8 cellular contexts compared by ENCODE assay signal in genomic region chr4:78057600-78058560, GRCh38. TPM values are rescaled to one million over a fixed set of nuclear protein-coding genes. Genes with fewer than 3 reads are reported as not detected.
DNase-seq lines count a peak whose midpoint lies in the region; ATAC-seq and TF ChIP-seq lines count a peak whose summit lies in the region.

No MANE protein-coding gene starts in this region.

- H3K9me3 ChIP-seq in colonic mucosa, result no peaks in the 10 kb centered on the region

- H3K27me3 ChIP-seq in colonic mucosa, result no peaks in the 10 kb centered on the region

- no peak for TF ChIP-seq CTCF in colonic mucosa (IDR thresholded peaks at IDR 0.05)

- H3K9ac ChIP-seq in colonic mucosa (ENCODE audit: low read depth in 2 of 2, low read length in 2 of 2), result peak overlapping the region; percentile 32 to 62

- DNase-seq in EH (ENCODE audit: low read depth) (peak; percentile 50), colonic mucosa (peak; percentile 61), left colon (peak; percentile 38 to 48), DMS114 treated with DMSO at 0.1 percent for 48 hours (lab: John Stamatoyannopoulos, UW; ENCODE audit: unreplicated experiment) (no peak)
- DNase-seq in stimulated activated CD4-positive, alpha-beta T cell treated with anti-CD3 and anti-CD28 coated beads, Interleukin-1b, Interleukin-23, amount 100 ng/mL, for 48 hours, result peak; percentile 40

- peak overlapping the region; percentile 47 for H3K4me3 ChIP-seq in colonic mucosa

- H3K27ac ChIP-seq in colonic mucosa, result no peak overlapping the region

- H3K4me1 ChIP-seq in colonic mucosa, result no peaks in the 10 kb centered on the region

- H3K36me3 ChIP-seq in colonic mucosa, result no peaks in the 10 kb centered on the region

- ATAC-seq in HG02759 (IDR thresholded peaks at IDR 0.05; ENCODE audit: unreplicated experiment) (peak; percentile 29), SK-N-SH treated with all-trans-retinoic acid at 6 μM for 48 hours (peak; percentile 40), left colon (peak; percentile 42), GM18873 (IDR thresholded peaks at IDR 0.05; ENCODE audit: low FRiP score, unreplicated experiment) (no peak)

- intact Hi-C loops in colonic mucosa (cut with DNase I) (no loop called here), left colon (cut with DNase I, micrococcal nuclease) (loop anchor here in 1 of 2 donors (10.0 kb wide), 1 partner anchor 457 kb away; no protein-coding TSS in a partner anchor)

TF ChIP-seq in SK-N-SH treated with all-trans-retinoic acid at 6 μM for 48 hours, 23 proteins besides CTCF, POLR2A, EP300 and RAD21:
- no peak for TF ChIP-seq ZNF70 (CRISPR knock-in tag; IDR thresholded peaks at IDR 0.05)
- TF ChIP-seq ARNTL (CRISPR knock-in tag; IDR thresholded peaks at IDR 0.05; ENCODE audit: borderline replicate concordance, low read depth), result no peak
- TF ChIP-seq PATZ1 (CRISPR knock-in tag; IDR thresholded peaks at IDR 0.05; ENCODE audit: borderline replicate concordance), result no peak
- no peak for TF ChIP-seq ESRRG (CRISPR knock-in tag; IDR thresholded peaks at IDR 0.05)
- no peak for TF ChIP-seq ZNF565 (CRISPR knock-in tag; conservative IDR thresholded peaks at IDR 0.05; ENCODE audit: low read depth)
- TF ChIP-seq ZFP30 (CRISPR knock-in tag; IDR thresholded peaks at IDR 0.05), result no peak
- TF ChIP-seq ISL1 (CRISPR knock-in tag; IDR thresholded peaks at IDR 0.05), result no peak
- TF ChIP-seq TSHZ2 (CRISPR knock-in tag; IDR thresholded peaks at IDR 0.05), result no peak
- TF ChIP-seq TCF4 (CRISPR knock-in tag; IDR thresholded peaks at IDR 0.05; ENCODE audit: borderline replicate concordance), result no peak
- TF ChIP-seq RARB (CRISPR knock-in tag; IDR thresholded peaks at IDR 0.05), result no peak
- TF ChIP-seq ZC3H10 (CRISPR knock-in tag; IDR thresholded peaks at IDR 0.05), result no peak
- no peak for TF ChIP-seq ZNF8 (CRISPR knock-in tag; IDR thresholded peaks at IDR 0.05)
- TF ChIP-seq ZFP3 (CRISPR knock-in tag; IDR thresholded peaks at IDR 0.05), result no peak
- TF ChIP-seq TOX (CRISPR knock-in tag; IDR thresholded peaks at IDR 0.05; ENCODE audit: borderline replicate concordance), result no peak
- no peak for TF ChIP-seq BACH2 (CRISPR knock-in tag; IDR thresholded peaks at IDR 0.05; ENCODE audit: borderline replicate concordance)
- no peak for TF ChIP-seq OSR1 (CRISPR knock-in tag; IDR thresholded peaks at IDR 0.05)
- TF ChIP-seq POU6F1 (CRISPR knock-in tag; IDR thresholded peaks at IDR 0.05; ENCODE audit: borderline replicate concordance, low read depth), result no peak
- TF ChIP-seq GLIS3 (CRISPR knock-in tag; IDR thresholded peaks at IDR 0.05), result no peak
- no peak for TF ChIP-seq CREB5 (CRISPR knock-in tag; IDR thresholded peaks at IDR 0.05; ENCODE audit: low read depth)
- TF ChIP-seq PPARA (CRISPR knock-in tag; IDR thresholded peaks at IDR 0.05; ENCODE audit: borderline replicate concordance), result no peak

RNA-seq across cellular contexts. Expression of gene FRAS1, which starts 0.8 kb away (rescaled TPM):
- 1 to 10 TPM; 2.1 to 4.0 TPM for total RNA-seq in colonic mucosa
- 1 to 10 TPM; 1.3 to 1.8 TPM for total RNA-seq in left colon
